15 cellular contexts compared by ENCODE assay signal in genomic region chr3:65955792-65956477, GRCh38.
DNase-seq lines count a peak whose midpoint lies in the region; ATAC-seq and TF ChIP-seq lines count a peak whose summit lies in the region.
"Had no signal": no experiment of that assay in that cellular context is flagged by ENCODE, and none has a peak within 500 bp of the region (broad histone marks: within the 10 kb centered on the region; RNA-seq: fewer than 3 reads in every experiment).

No MANE protein-coding gene starts in this region.

- H3K9me3 ChIP-seq in SJSA1 (replicated peaks): no peaks in the 10 kb centered on the region

- ATAC-seq in HG02973 (IDR thresholded peaks at IDR 0.05; ENCODE audit: unreplicated experiment): no peak
- ATAC-seq: activated CD4-positive, alpha-beta T cell treated with anti-CD3 and anti-CD28 coated beads for 36 hours; effector memory CD8-positive, alpha-beta T cell had no signal

- H3K27me3 Mint-ChIP-seq in activated CD4-positive, alpha-beta memory T cell treated with anti-CD3 and anti-CD28 coated beads, Interleukin-2, amount 10 ng/mL, durations not matched to agents 7 days and 5 days: peaks cover 2% of the 10 kb centered on the region
- H3K27me3 Mint-ChIP-seq: activated CD4-positive, alpha-beta T cell treated with anti-CD3 and anti-CD28 coated beads for 36 hours; effector memory CD8-positive, alpha-beta T cell had no signal

- peaks cover 50% of the 10 kb centered on the region for H3K4me1 ChIP-seq in SJSA1 (replicated peaks)

- CTCF ChIA-PET in activated CD4-positive, alpha-beta memory T cell treated with anti-CD3 and anti-CD28 coated beads, Interleukin-2, amount 10 ng/mL, durations not matched to agents 7 days and 5 days (lab: Charles Lee): no interaction called here

- no peaks in the 10 kb centered on the region for H3K27me3 ChIP-seq in SJSA1 (replicated peaks)

- H3K27ac Mint-ChIP-seq in activated CD4-positive, alpha-beta memory T cell treated with anti-CD3 and anti-CD28 coated beads, Interleukin-2, amount 10 ng/mL, durations not matched to agents 7 days and 5 days: no peak overlapping the region
- H3K27ac Mint-ChIP-seq: activated CD4-positive, alpha-beta T cell treated with anti-CD3 and anti-CD28 coated beads for 36 hours; effector memory CD8-positive, alpha-beta T cell had no signal

- POLR2A ChIA-PET in activated CD4-positive, alpha-beta memory T cell treated with anti-CD3 and anti-CD28 coated beads, Interleukin-2, amount 10 ng/mL, durations not matched to agents 7 days and 5 days (lab: Charles Lee): no interaction called here

- H3K4me1 Mint-ChIP-seq in activated CD4-positive, alpha-beta memory T cell treated with anti-CD3 and anti-CD28 coated beads, Interleukin-2, amount 10 ng/mL, durations not matched to agents 7 days and 5 days: peaks cover 3% of the 10 kb centered on the region
- H3K4me1 Mint-ChIP-seq: activated CD4-positive, alpha-beta T cell treated with anti-CD3 and anti-CD28 coated beads for 36 hours had no signal

- peak overlapping the region; percentile 48 for H3K27ac ChIP-seq in SJSA1

- peak; percentile 62 for DNase-seq in GM03348 (ENCODE audit: low spot score)
- DNase-seq in SJSA1 (ENCODE audit: low read depth in 1 of 2, low spot score in 2 of 2): peak in 1 of 2 experiments; percentile 83
- DNase-seq in fibroblast of villous mesenchyme (ENCODE audit: low read depth): peak; percentile 60
- DNase-seq in renal cortical epithelial cell (ENCODE audit: low read depth): peak; percentile 35
- DNase-seq in NCI-H2196 (lab: John Stamatoyannopoulos, UW; ENCODE audit: unreplicated experiment): no peak
- DNase-seq in pons (ENCODE audit: low spot score): no peak
- no peak for DNase-seq in activated CD4-positive, alpha-beta memory T cell treated with anti-CD3 and anti-CD28 coated beads, Interleukin-2, amount 10 ng/mL, durations not matched to agents 7 days and 5 days
- DNase-seq: activated CD4-positive, alpha-beta T cell treated with anti-CD3 and anti-CD28 coated beads for 36 hours; activated naive CD4-positive, alpha-beta T cell; DMS 273 treated with DMSO at 0.1 percent for 48 hours; effector memory CD8-positive, alpha-beta T cell; NCI-H2171 treated with DMSO at 0.1 percent for 48 hours; SHP77; stimulated activated CD4-positive, alpha-beta T cell treated with anti-CD3 and anti-CD28 coated beads, Interleukin-2, amount 100 ng/mL, for 48 hours had no signal

- peaks cover 3% of the 10 kb centered on the region for H3K9me3 Mint-ChIP-seq in activated CD4-positive, alpha-beta memory T cell treated with anti-CD3 and anti-CD28 coated beads, Interleukin-2, amount 10 ng/mL, durations not matched to agents 7 days and 5 days

- TF ChIP-seq CTCF in fibroblast of villous mesenchyme (IDR thresholded peaks at IDR 0.05; ENCODE audit: insufficient read depth, low read depth, low read length): no peak

- no peaks in the 10 kb centered on the region for H3K36me3 Mint-ChIP-seq in activated CD4-positive, alpha-beta memory T cell treated with anti-CD3 and anti-CD28 coated beads, Interleukin-2, amount 10 ng/mL, durations not matched to agents 7 days and 5 days (ENCODE audit: low read depth)

- H3K4me3 ChIP-seq in SJSA1 (no peak overlapping the region; the same call in 1 of the 2 replicates), fibroblast of villous mesenchyme (ENCODE audit: low read depth, low read length) (peak overlapping the region; percentile 17)

- no peaks in the 10 kb centered on the region for H3K36me3 ChIP-seq in SJSA1

- no peak overlapping the region for H3K4me3 Mint-ChIP-seq in activated CD4-positive, alpha-beta memory T cell treated with anti-CD3 and anti-CD28 coated beads, Interleukin-2, amount 10 ng/mL, durations not matched to agents 7 days and 5 days
- H3K4me3 Mint-ChIP-seq: activated CD4-positive, alpha-beta T cell treated with anti-CD3 and anti-CD28 coated beads for 36 hours; effector memory CD8-positive, alpha-beta T cell had no signal

Comparison
In these comparisons a context has a peak if more than half of its experiments do, and no peak if none do; other contexts are left out.
1. DNase-seq: peak in GM03348 (single experiment), fibroblast of villous mesenchyme (single experiment) and renal cortical epithelial cell (single experiment); none in NCI-H2196 (single experiment), pons (single experiment) and activated CD4-positive, alpha-beta memory T cell treated with anti-CD3 and anti-CD28 coated beads, Interleukin-2, amount 10 ng/mL, durations not matched to agents 7 days and 5 days (single experiment).